In the genomic region with DNA sequence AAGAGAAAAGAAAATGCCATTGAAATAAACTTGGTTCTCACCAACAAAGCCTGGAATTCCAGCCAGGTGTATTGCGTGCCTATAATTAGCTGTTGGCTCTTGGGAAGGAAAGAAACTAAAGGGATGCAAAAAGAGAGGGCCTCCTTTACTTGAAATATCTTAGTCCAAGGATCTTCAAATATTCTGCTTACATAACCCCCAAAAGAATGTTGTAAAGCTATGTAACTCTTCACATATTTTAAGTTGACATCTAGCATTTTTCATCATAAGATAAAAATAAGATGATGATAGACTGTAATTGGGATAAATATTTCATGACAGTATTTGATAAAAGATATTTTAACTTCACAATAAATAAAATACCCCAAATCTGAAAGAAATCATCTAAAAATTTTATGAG, we compare ENCODE assay signal across 13 cellular contexts.
"Had no signal": no experiment of that assay in that cellular context is flagged by ENCODE, and none has a peak within 500 bp of the region (broad histone marks: within the 10 kb centered on the region; RNA-seq: fewer than 3 reads in every experiment).

No MANE protein-coding gene starts in this region.

- H3K27ac ChIP-seq: epithelial cell of prostate, pancreas had no signal

- H3K27me3 ChIP-seq: pancreas had no signal

- H3K4me3 ChIP-seq: pancreas had no signal

- DNase-seq: activated CD4-positive, alpha-beta memory T cell treated with anti-CD3 and anti-CD28 coated beads for 36 hours; activated CD4-positive, alpha-beta T cell treated with anti-CD3 and anti-CD28 coated beads for 1 hour; activated gamma-delta T cell; activated naive CD8-positive, alpha-beta T cell treated with anti-CD3 and anti-CD28 coated beads for 36 hours; activated T-cell treated with anti-CD3 and anti-CD28 coated beads, Interleukin-2, amount 50 U/mL, for 48 hours; cortex of kidney; effector memory CD4-positive, alpha-beta T cell; pancreas; stimulated activated CD4-positive, alpha-beta T cell treated with anti-CD3 and anti-CD28 coated beads, Interleukin-4, amount 100 ng/mL, for 4 hours; stimulated activated naive CD8-positive, alpha-beta T cell treated with anti-CD3 and anti-CD28 coated beads, Interleukin-15, amount 100 ng/mL, for 72 hours; T-cell; T1000 had no signal

- H3K36me3 ChIP-seq: pancreas had no signal

- ATAC-seq: pancreas; stimulated activated naive CD8-positive, alpha-beta T cell treated with anti-CD3 and anti-CD28 coated beads, Interleukin-15, amount 100 ng/mL, for 72 hours; T-cell had no signal

- H3K4me1 ChIP-seq: pancreas had no signal

- H3K9me3 ChIP-seq: pancreas had no signal
